ENCODE assay signal across 15 cellular contexts in the genomic region with DNA sequence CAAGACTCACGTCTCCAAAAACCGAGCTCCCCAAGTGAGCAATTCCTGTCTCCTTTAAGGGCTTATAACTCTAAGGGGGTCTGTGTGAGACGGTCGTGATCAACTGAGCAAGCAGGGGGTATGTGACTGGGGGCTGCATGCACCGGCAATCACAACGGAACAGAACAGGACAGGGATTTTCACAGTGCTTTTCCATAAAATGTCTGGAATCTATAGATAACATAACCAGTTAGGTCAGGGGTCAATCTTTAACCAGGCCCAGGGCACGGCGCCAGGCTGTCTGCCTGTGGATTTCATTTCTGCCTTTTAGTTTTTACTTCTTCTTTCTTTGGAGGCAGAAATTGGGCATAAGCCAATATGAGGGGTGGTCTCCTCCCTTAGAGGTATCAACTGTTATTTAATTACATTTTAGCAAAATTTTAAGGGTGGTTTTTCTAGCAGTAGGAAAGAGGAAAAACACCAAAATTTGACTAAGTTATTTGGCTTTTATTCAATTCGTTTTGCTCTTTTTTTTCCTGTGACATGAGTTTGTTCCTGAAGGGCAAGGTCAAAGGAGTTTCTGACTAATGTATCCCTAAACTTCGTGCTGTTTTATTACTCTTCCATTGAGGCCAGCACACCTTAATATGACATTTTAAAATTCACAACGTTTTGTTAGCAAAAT.
DNase-seq lines count a peak whose midpoint lies in the region; ATAC-seq, FAIRE-seq and TF ChIP-seq lines count a peak whose summit lies in the region.
"Had no signal": no experiment of that assay in that cellular context is flagged by ENCODE, and none has a peak within 500 bp of the region (broad histone marks: within the 10 kb centered on the region; RNA-seq: fewer than 3 reads in every experiment).

No MANE protein-coding gene starts in this region.

- peak overlapping the region; percentile 65 for H3K27ac Mint-ChIP-seq in progenitor cell of endocrine pancreas

- in situ Hi-C loops in Caki2 (cut with HindIII; ENCODE audit: low pct_unique_long_range_greater_than_20kb, low sequenced_read_pairs): no loop called here

- H3K4me3 Mint-ChIP-seq in progenitor cell of endocrine pancreas (ENCODE audit: low read depth): peak overlapping the region; percentile 7

- H3K4me1 Mint-ChIP-seq in progenitor cell of endocrine pancreas (ENCODE audit: low read depth): peaks cover 34% of the 10 kb centered on the region

- intact Hi-C loops in left colon (cut with DNase I, micrococcal nuclease): no loop called here

- peaks cover 3% of the 10 kb centered on the region for H3K36me3 Mint-ChIP-seq in progenitor cell of endocrine pancreas (ENCODE audit: insufficient read depth)

- H3K27me3 Mint-ChIP-seq in progenitor cell of endocrine pancreas: no peaks in the 10 kb centered on the region

- H3K9me3 Mint-ChIP-seq in progenitor cell of endocrine pancreas (ENCODE audit: low read depth): peaks cover 11% of the 10 kb centered on the region

- FAIRE-seq in RCC 7860 (lab: Jason Lieb, UNC): no peak
- FAIRE-seq: H54 had no signal

- TF ChIP-seq CTCF in progenitor cell of endocrine pancreas (IDR thresholded peaks at IDR 0.05; ENCODE audit: unreplicated experiment): no peak

- ATAC-seq in left colon: peak; percentile 68
- no peak for ATAC-seq in HG02588 (IDR thresholded peaks at IDR 0.05; ENCODE audit: unreplicated experiment)
- ATAC-seq in HG03439 (IDR thresholded peaks at IDR 0.05; ENCODE audit: unreplicated experiment): no peak

- DNase-seq in Caki2 (ENCODE audit: low read depth) (peak; percentile 56), RCC 7860 (ENCODE audit: low spot score) (peak; percentile 56), left colon (peak; percentile 61 to 82), progenitor cell of endocrine pancreas (ENCODE audit: low spot score, unreplicated experiment) (no peak), NCI-H2171 (lab: John Stamatoyannopoulos, UW) (no peak), SHP77 (lab: John Stamatoyannopoulos, UW) (no peak)
- DNase-seq: DMS153, EL, NCI-H146, NCI-H226, PC-9, SHP77 treated with DMSO at 0.1 percent for 48 hours had no signal

Comparison
In these comparisons a context has a peak if more than half of its experiments do, and no peak if none do; other contexts are left out.
1. DNase-seq: peak in Caki2 (single experiment), RCC 7860 (single experiment) and left colon (2 of 2); none in progenitor cell of endocrine pancreas (single experiment), NCI-H2171 (single experiment) and SHP77 (0 of 2).